Comparison of ENCODE assay signal across 30 cellular contexts in genomic region chr10:130858626-130859025, GRCh38.
"Had no signal": no experiment of that assay in that cellular context is flagged by ENCODE, and none has a peak within 500 bp of the region (broad histone marks: within the 10 kb centered on the region; RNA-seq: fewer than 3 reads in every experiment).

No MANE protein-coding gene starts in this region.

- H3K27ac Mint-ChIP-seq: naive B cell; natural killer cell; nephron; neural progenitor cell; progenitor cell of endocrine pancreas; stimulated activated effector memory CD8-positive, alpha-beta T cell treated with anti-CD3 and anti-CD28 coated beads, Interleukin-12 subunit alpha, Interleukin-12 subunit beta, amount 100 ng/mL, for 72 hours; stimulated activated naive B cell treated with anti-CD40 and anti-IgM and Interleukin-4, amounts not matched to agents 10 μg/mL and 1 μg/mL and 100 μg/mL, for 72 hours; stimulated activated naive CD8-positive, alpha-beta T cell treated with anti-CD3 and anti-CD28 coated beads, Interleukin-15, Interleukin-2, amounts not matched to agents 100 ng/mL and 50 ng/mL, for 24 hours had no signal

- H3K36me3 ChIP-seq: neural progenitor cell, neutrophil, ovary, right lobe of liver, sigmoid colon, stomach, thoracic aorta, thyroid gland, tibial nerve, upper lobe of left lung, uterus had no signal

- DNase-seq: naive B cell; natural killer cell; nucleus accumbens; ovary; posterior cingulate gyrus; psoas muscle; right cardiac atrium; sigmoid colon; small intestine; stimulated activated CD4-positive, alpha-beta T cell treated with anti-CD3 and anti-CD28 coated beads, Interleukin-15, amount 100 ng/mL, for 24 hours; stimulated activated CD4-positive, alpha-beta T cell treated with anti-CD3 and anti-CD28 coated beads, Interleukin-2, amount 100 ng/mL, for 24 hours; stimulated activated CD4-positive, alpha-beta T cell treated with anti-CD3 and anti-CD28 coated beads, Interleukin-2, amount 100 ng/mL, for 48 hours; stimulated activated CD4-positive, alpha-beta T cell treated with anti-CD3 and anti-CD28 coated beads, Interleukin-4, amount 100 ng/mL, for 24 hours; stimulated activated naive B cell treated with anti-CD40 and anti-IgM and Interleukin-4, amounts not matched to agents 10 μg/mL and 1 μg/mL and 100 μg/mL, for 72 hours; stimulated activated naive CD4-positive, alpha-beta T cell treated with Interleukin-2 at 50 U/mL for 16 hours; stomach; thyroid gland; trophoblast cell; upper lobe of left lung; uterus had no signal

- H3K27me3 Mint-ChIP-seq: naive B cell; stimulated activated naive CD8-positive, alpha-beta T cell treated with anti-CD3 and anti-CD28 coated beads, Interleukin-15, Interleukin-2, amounts not matched to agents 100 ng/mL and 50 ng/mL, for 24 hours had no signal

- H3K4me1 Mint-ChIP-seq: natural killer cell; nephron; neural progenitor cell; stimulated activated effector memory CD8-positive, alpha-beta T cell treated with anti-CD3 and anti-CD28 coated beads, Interleukin-12 subunit alpha, Interleukin-12 subunit beta, amount 100 ng/mL, for 72 hours; stimulated activated naive B cell treated with anti-CD40 and anti-IgM and Interleukin-4, amounts not matched to agents 10 μg/mL and 1 μg/mL and 100 μg/mL, for 72 hours had no signal

- H3K4me1 ChIP-seq: neural progenitor cell, parathyroid adenoma, psoas muscle, right lobe of liver, sigmoid colon, stomach, thyroid gland, tibial nerve, upper lobe of left lung, uterus had no signal

- H3K9me3 ChIP-seq: neutrophil, thyroid gland, uterus had no signal

- ATAC-seq: psoas muscle; right cardiac atrium; right lobe of liver; stimulated activated effector memory CD8-positive, alpha-beta T cell treated with anti-CD3 and anti-CD28 coated beads, Interleukin-12 subunit alpha, Interleukin-12 subunit beta, amount 100 ng/mL, for 72 hours; stimulated activated naive B cell treated with anti-CD40 and anti-IgM and Interleukin-4, amounts not matched to agents 10 μg/mL and 1 μg/mL and 100 μg/mL, for 72 hours had no signal

- H3K36me3 Mint-ChIP-seq: neural progenitor cell; stimulated activated effector memory CD8-positive, alpha-beta T cell treated with anti-CD3 and anti-CD28 coated beads, Interleukin-12 subunit alpha, Interleukin-12 subunit beta, amount 100 ng/mL, for 72 hours; stimulated activated naive B cell treated with anti-CD40 and anti-IgM and Interleukin-4, amounts not matched to agents 10 μg/mL and 1 μg/mL and 100 μg/mL, for 72 hours had no signal

- H3K4me3 Mint-ChIP-seq: naive B cell; natural killer cell; nephron; neural progenitor cell; stimulated activated effector memory CD8-positive, alpha-beta T cell treated with anti-CD3 and anti-CD28 coated beads, Interleukin-12 subunit alpha, Interleukin-12 subunit beta, amount 100 ng/mL, for 72 hours; stimulated activated naive B cell treated with anti-CD40 and anti-IgM and Interleukin-4, amounts not matched to agents 10 μg/mL and 1 μg/mL and 100 μg/mL, for 72 hours; stimulated activated naive CD8-positive, alpha-beta T cell treated with anti-CD3 and anti-CD28 coated beads, Interleukin-15, Interleukin-2, amounts not matched to agents 100 ng/mL and 50 ng/mL, for 24 hours had no signal

- H3K4me3 ChIP-seq: neural progenitor cell, ovary, psoas muscle, right lobe of liver, sigmoid colon, stomach, thoracic aorta, thyroid gland, tibial nerve, upper lobe of left lung, uterus had no signal

- H3K27me3 ChIP-seq: neural progenitor cell, neutrophil, ovary, right lobe of liver, sigmoid colon, thyroid gland, tibial nerve, upper lobe of left lung, uterus had no signal

- H3K27ac ChIP-seq: neural progenitor cell, neutrophil, ovary, parathyroid adenoma, psoas muscle, right lobe of liver, sigmoid colon, stomach, thoracic aorta, thyroid gland, tibial nerve, upper lobe of left lung, uterus had no signal
